Comparison of ENCODE assay signal across 8 cellular contexts in the genomic region with DNA sequence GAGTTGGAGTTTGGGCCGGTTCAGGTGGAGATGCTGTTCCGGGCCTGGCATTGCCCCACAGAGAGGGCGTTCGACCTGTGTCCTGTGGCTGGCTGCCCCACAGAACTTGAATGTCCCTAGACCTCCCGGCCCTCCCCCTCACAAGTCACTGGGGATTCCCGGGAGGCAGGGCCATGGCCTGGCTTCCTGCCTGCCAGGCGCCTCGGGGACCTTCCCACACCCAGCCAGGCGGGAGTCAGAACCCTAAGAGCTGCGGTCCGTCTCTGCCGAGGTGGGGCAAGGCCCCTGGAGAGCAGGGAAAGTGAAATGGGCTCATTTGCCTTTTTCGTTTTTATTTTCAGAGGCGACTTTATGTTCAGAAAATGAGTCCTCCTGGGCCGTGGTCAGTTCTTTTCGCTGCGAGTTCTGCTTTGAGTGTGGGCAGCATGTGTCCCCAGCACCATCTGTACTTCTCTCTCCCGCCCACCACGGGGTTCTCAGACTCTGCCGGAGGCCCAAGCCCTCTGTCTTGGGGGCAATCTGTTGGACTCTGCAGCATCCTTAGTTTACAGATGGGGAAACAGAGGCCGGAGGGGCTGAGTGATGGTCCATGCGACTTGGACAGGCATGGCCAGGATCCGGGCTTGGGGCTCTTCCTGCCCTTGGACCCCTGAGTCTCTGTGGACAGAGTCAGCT. TPM values are rescaled to one million over a fixed set of nuclear protein-coding genes. Genes with fewer than 3 reads are reported as not detected.
DNase-seq lines count a peak whose midpoint lies in the region; ATAC-seq and TF ChIP-seq lines count a peak whose summit lies in the region.

No MANE protein-coding gene starts in this region.

- no peak overlapping the region for H2AFZ ChIP-seq in KMS-11 (ENCODE audit: low read depth)

- intact Hi-C loops in colonic mucosa (cut with DNase I) = no loop called here

- DNase-seq in CD1c-positive myeloid dendritic cell (ENCODE audit: extremely low spot score) (peak; percentile 65), colonic mucosa (no peak), renal cortical epithelial cell (ENCODE audit: low read depth) (peak; percentile 43), cerebellar nuclear complex (lab: John Stamatoyannopoulos, UW) (no peak), NCI-H2029 treated with DMSO at 0.1 percent for 48 hours (lab: John Stamatoyannopoulos, UW) (no peak), 8988T (no peak)

- H4K20me1 ChIP-seq in KMS-11 (ENCODE audit: insufficient read depth) = peaks cover 41% of the 10 kb centered on the region

- peaks cover 90% of the 10 kb centered on the region for H3K79me2 ChIP-seq in KMS-11 (ENCODE audit: insufficient read depth, low read depth)

- no peaks in the 10 kb centered on the region for H3K9me3 ChIP-seq in colonic mucosa

- ATAC-seq in GM19395 (IDR thresholded peaks at IDR 0.05; ENCODE audit: unreplicated experiment) = peak; percentile 48

- H3K9ac ChIP-seq in KMS-11 (peak overlapping the region; percentile 46; the same call in 1 of the 2 replicates), colonic mucosa (ENCODE audit: low read depth in 2 of 2, low read length in 2 of 2) (peak overlapping the region in 1 of 2 donors; percentile 58)

- H3K4me3 ChIP-seq in KMS-11 (IDR thresholded peaks at IDR 0.05; ENCODE audit: insufficient read depth, low read depth, low read length) (no peak overlapping the region), colonic mucosa (no peak overlapping the region)

- peak overlapping the region; percentile 94 for H3K4me2 ChIP-seq in KMS-11

- H3K27me3 ChIP-seq in KMS-11 (ENCODE audit: insufficient read depth, low read depth) (no peaks in the 10 kb centered on the region), colonic mucosa (no peaks in the 10 kb centered on the region)

- TF ChIP-seq CTCF in KMS-11 (conservative IDR thresholded peaks at IDR 0.05; ENCODE audit: low read depth, low read length) = no peak
- TF ChIP-seq CTCF in colonic mucosa (IDR thresholded peaks at IDR 0.05) = no peak

- H3K4me1 ChIP-seq in KMS-11 (ENCODE audit: low read depth, poor library complexity, severe bottlenecking) (peaks cover 68% of the 10 kb centered on the region), colonic mucosa (peaks cover 24% of the 10 kb centered on the region)

- H3K36me3 ChIP-seq in KMS-11 (ENCODE audit: insufficient read depth) = peaks cover 6% of the 10 kb centered on the region
- no peaks in the 10 kb centered on the region for H3K36me3 ChIP-seq in colonic mucosa

- peak overlapping the region; percentile 82 for H3K27ac ChIP-seq in KMS-11
- H3K27ac ChIP-seq in colonic mucosa = peak overlapping the region; percentile 16

RNA-seq across cellular contexts. Expression of gene RBM38, which starts 8.5 kb away (rescaled TPM):
- total RNA-seq in colonic mucosa (10 to 100 TPM; 41.3 to 43.1 TPM), renal cortical epithelial cell (13.0 and 14.8 TPM in 2 replicates)

RNA-seq across cellular contexts. Expression of gene RAE1, which starts 48.7 kb away (rescaled TPM):
- total RNA-seq in colonic mucosa (10 to 100 TPM; 20.3 to 29.3 TPM), renal cortical epithelial cell (22.4 and 61.1 TPM in 2 replicates)

Comparison
In these comparisons a context has a peak if more than half of its experiments do, and no peak if none do; other contexts are left out.
1. DNase-seq: peak in CD1c-positive myeloid dendritic cell (single experiment) and renal cortical epithelial cell (single experiment); none in colonic mucosa (single experiment), cerebellar nuclear complex (0 of 2), NCI-H2029 treated with DMSO at 0.1 percent for 48 hours (single experiment) and 8988T (single experiment).